1 cellular context compared by ENCODE assay signal in the genomic region with DNA sequence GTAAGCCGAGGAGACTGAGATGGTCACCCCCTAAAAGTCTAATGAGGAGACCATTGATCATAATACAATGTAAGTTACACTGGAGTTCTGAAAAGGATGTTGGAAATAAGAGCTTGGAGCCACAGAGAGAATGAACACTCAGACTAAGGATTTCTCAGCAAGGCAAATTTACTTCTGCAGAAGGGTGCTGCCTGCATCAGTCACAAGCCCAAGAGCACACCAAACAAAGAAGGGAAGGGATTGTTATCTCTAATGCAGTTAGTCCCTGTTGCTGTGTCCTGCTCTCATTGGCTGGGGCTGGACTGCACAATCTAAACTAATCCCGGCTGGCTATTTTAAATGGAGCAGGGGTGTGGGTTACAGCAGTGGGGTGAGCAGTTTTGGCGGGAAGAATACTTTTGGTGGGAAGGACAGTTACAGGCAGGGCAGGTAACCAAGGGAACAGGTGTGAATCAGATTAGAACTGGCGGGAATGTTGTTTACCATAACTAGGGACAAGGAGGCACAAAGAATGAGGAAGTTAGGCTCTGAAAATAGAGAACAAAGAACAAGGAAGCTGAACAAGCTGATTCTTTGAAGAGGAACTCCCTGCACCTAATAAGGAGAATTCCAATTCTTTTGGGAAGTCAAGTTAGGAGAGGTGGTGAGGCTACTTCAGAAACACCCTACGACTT.
TF ChIP-seq lines count a peak whose summit lies in the region.

No MANE protein-coding gene starts in this region.

TF ChIP-seq in K562, 482 proteins besides CTCF, POLR2A, EP300 and RAD21 (continued from another document):
- TF ChIP-seq, protein P1, sequence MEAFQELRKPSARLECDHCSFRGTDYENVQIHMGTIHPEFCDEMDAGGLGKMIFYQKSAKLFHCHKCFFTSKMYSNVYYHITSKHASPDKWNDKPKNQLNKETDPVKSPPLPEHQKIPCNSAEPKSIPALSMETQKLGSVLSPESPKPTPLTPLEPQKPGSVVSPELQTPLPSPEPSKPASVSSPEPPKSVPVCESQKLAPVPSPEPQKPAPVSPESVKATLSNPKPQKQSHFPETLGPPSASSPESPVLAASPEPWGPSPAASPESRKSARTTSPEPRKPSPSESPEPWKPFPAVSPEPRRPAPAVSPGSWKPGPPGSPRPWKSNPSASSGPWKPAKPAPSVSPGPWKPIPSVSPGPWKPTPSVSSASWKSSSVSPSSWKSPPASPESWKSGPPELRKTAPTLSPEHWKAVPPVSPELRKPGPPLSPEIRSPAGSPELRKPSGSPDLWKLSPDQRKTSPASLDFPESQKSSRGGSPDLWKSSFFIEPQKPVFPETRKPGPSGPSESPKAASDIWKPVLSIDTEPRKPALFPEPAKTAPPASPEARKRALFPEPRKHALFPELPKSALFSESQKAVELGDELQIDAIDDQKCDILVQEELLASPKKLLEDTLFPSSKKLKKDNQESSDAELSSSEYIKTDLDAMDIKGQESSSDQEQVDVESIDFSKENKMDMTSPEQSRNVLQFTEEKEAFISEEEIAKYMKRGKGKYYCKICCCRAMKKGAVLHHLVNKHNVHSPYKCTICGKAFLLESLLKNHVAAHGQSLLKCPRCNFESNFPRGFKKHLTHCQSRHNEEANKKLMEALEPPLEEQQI (IDR thresholded peaks at IDR 0.05): 0 out of 2 replicates have a peak, but pooled peaks have one; percentile 20
- TF ChIP-seq, protein P2, sequence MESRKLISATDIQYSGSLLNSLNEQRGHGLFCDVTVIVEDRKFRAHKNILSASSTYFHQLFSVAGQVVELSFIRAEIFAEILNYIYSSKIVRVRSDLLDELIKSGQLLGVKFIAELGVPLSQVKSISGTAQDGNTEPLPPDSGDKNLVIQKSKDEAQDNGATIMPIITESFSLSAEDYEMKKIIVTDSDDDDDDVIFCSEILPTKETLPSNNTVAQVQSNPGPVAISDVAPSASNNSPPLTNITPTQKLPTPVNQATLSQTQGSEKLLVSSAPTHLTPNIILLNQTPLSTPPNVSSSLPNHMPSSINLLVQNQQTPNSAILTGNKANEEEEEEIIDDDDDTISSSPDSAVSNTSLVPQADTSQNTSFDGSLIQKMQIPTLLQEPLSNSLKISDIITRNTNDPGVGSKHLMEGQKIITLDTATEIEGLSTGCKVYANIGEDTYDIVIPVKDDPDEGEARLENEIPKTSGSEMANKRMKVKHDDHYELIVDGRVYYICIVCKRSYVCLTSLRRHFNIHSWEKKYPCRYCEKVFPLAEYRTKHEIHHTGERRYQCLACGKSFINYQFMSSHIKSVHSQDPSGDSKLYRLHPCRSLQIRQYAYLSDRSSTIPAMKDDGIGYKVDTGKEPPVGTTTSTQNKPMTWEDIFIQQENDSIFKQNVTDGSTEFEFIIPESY (CRISPR knock-in tag; IDR thresholded peaks at IDR 0.05): peak; percentile 38; the same call in 1 of the 2 replicates
- peak; percentile 20; the same call in 1 of the 2 replicates for TF ChIP-seq RFX1 (IDR thresholded peaks at IDR 0.05)
- no peak for TF ChIP-seq U2AF2 (optimal IDR thresholded peaks at IDR 0.05; ENCODE audit: low read depth, low read length)
- TF ChIP-seq, protein P3, sequence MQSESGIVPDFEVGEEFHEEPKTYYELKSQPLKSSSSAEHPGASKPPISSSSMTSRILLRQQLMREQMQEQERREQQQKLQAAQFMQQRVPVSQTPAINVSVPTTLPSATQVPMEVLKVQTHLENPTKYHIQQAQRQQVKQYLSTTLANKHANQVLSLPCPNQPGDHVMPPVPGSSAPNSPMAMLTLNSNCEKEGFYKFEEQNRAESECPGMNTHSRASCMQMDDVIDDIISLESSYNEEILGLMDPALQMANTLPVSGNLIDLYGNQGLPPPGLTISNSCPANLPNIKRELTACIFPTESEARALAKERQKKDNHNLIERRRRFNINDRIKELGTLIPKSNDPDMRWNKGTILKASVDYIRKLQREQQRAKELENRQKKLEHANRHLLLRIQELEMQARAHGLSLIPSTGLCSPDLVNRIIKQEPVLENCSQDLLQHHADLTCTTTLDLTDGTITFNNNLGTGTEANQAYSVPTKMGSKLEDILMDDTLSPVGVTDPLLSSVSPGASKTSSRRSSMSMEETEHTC (IDR thresholded peaks at IDR 0.05): no peak
- TF ChIP-seq ZBTB1 (CRISPR knock-in tag; IDR thresholded peaks at IDR 0.05; ENCODE audit: borderline replicate concordance, low read depth): no peak
- TF ChIP-seq, protein P4, sequence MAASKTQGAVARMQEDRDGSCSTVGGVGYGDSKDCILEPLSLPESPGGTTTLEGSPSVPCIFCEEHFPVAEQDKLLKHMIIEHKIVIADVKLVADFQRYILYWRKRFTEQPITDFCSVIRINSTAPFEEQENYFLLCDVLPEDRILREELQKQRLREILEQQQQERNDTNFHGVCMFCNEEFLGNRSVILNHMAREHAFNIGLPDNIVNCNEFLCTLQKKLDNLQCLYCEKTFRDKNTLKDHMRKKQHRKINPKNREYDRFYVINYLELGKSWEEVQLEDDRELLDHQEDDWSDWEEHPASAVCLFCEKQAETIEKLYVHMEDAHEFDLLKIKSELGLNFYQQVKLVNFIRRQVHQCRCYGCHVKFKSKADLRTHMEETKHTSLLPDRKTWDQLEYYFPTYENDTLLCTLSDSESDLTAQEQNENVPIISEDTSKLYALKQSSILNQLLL (CRISPR knock-in tag; IDR thresholded peaks at IDR 0.05; ENCODE audit: borderline replicate concordance): no peak
- no peak for TF ChIP-seq KDM5B (IDR thresholded peaks at IDR 0.05; ENCODE audit: insufficient replicate concordance, low read depth, low read length)
- no peak for TF ChIP-seq ZKSCAN1 (IDR thresholded peaks at IDR 0.05; ENCODE audit: low read depth, low read length)
- peak; percentile 94 for TF ChIP-seq XRCC3 (IDR thresholded peaks at IDR 0.05)
TF ChIP-seq in K562: peak in this region for 21.
